In the genomic region with DNA sequence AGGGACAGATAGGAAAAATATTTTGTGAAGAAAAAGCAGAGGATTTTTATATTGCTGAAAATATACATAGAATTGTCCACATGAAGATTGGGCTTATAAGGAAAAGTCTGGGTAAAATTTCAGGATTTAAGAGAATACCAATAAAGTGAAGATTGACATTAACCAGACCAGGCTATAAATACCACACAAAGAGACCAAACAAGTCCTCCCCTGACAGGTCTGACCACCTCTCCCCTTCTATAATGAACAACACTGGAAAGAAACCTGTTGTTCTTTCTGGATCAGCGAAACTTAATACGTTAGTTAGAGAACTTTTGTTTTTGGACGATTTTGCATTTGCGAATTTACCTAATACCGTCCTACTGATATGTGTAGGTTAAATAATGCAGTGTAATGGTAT, we compare ENCODE assay signal across 2 cellular contexts.
TF ChIP-seq lines count a peak whose summit lies in the region.

No MANE protein-coding gene starts in this region.

TF ChIP-seq in HEK293T, 16 proteins besides CTCF, POLR2A, EP300 and RAD21:
- TF ChIP-seq FOXK2 (IDR thresholded peaks at IDR 0.05) (no peak), ZNF384 (IDR thresholded peaks at IDR 0.05) (0 out of 2 replicates have a peak, but pooled peaks have one; percentile 1), PKNOX1 (IDR thresholded peaks at IDR 0.05) (peak; percentile 73)

TF ChIP-seq in H1, 55 proteins besides CTCF, POLR2A, EP300 and RAD21:
- TF ChIP-seq POU5F1 (IDR thresholded peaks at IDR 0.05; ENCODE audit: low read depth, low read length) (no peak), NRF1 (IDR thresholded peaks at IDR 0.05; ENCODE audit: low read depth, low read length) (no peak), CREB1 (IDR thresholded peaks at IDR 0.05) (no peak)
